1 cellular context compared by ENCODE assay signal in genomic region chr6:25889877-25890853, GRCh38.
TF ChIP-seq lines count a peak whose summit lies in the region.

No MANE protein-coding gene starts in this region.

TF ChIP-seq in H1, 55 proteins besides CTCF, POLR2A, EP300 and RAD21:
- no peak for TF ChIP-seq RXRA (IDR thresholded peaks at IDR 0.05; ENCODE audit: insufficient read depth, low read depth, low read length)
